Comparison of ENCODE assay signal across 1 cellular context in the genomic region with DNA sequence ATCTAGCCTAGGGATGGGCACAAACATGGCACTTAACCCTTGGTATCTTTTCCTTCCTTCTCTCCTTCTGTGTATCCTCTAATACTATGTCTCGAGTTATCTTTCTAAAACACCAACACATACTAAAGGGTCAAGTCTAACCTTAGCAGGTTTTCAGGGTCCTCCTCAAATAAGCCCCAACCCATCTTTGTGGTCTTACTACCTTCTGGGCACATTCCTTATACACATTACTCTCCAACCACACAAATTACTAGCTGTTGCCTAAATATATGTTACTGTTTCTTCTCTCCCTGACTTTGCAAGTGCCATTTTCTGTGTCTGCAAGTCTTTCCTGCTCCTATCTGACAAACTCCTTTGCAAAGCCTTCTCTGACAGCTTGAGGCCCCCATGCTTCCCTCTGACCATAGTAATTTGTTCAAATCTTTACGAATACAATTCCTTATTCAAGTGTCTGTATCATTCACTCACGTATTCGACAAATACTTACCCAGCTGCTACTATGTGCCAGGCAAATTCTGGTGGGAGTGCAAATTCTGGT.
TF ChIP-seq lines count a peak whose summit lies in the region.

No MANE protein-coding gene starts in this region.

TF ChIP-seq in SK-N-SH, 30 proteins besides CTCF, POLR2A, EP300 and RAD21 (continued from another document):
- TF ChIP-seq ZBTB33 (IDR thresholded peaks at IDR 0.05; ENCODE audit: borderline replicate concordance, low read depth) (no peak), MEF2A (IDR thresholded peaks at IDR 0.05; ENCODE audit: borderline replicate concordance, low read depth) (no peak), IRF3 (IDR thresholded peaks at IDR 0.05; ENCODE audit: low read depth, low read length) (no peak), RFX5 (IDR thresholded peaks at IDR 0.05; ENCODE audit: low read length) (no peak), POLR2AphosphoS5 (IDR thresholded peaks at IDR 0.05; ENCODE audit: low read depth, low read length) (no peak), JUND (IDR thresholded peaks at IDR 0.05) (no peak)
- TF ChIP-seq, protein P1, sequence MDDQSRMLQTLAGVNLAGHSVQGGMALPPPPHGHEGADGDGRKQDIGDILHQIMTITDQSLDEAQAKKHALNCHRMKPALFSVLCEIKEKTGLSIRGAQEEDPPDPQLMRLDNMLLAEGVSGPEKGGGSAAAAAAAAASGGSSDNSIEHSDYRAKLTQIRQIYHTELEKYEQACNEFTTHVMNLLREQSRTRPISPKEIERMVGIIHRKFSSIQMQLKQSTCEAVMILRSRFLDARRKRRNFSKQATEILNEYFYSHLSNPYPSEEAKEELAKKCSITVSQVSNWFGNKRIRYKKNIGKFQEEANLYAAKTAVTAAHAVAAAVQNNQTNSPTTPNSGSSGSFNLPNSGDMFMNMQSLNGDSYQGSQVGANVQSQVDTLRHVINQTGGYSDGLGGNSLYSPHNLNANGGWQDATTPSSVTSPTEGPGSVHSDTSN (IDR thresholded peaks at IDR 0.05) = no peak
